ENCODE assay signal across 16 cellular contexts in the genomic region with DNA sequence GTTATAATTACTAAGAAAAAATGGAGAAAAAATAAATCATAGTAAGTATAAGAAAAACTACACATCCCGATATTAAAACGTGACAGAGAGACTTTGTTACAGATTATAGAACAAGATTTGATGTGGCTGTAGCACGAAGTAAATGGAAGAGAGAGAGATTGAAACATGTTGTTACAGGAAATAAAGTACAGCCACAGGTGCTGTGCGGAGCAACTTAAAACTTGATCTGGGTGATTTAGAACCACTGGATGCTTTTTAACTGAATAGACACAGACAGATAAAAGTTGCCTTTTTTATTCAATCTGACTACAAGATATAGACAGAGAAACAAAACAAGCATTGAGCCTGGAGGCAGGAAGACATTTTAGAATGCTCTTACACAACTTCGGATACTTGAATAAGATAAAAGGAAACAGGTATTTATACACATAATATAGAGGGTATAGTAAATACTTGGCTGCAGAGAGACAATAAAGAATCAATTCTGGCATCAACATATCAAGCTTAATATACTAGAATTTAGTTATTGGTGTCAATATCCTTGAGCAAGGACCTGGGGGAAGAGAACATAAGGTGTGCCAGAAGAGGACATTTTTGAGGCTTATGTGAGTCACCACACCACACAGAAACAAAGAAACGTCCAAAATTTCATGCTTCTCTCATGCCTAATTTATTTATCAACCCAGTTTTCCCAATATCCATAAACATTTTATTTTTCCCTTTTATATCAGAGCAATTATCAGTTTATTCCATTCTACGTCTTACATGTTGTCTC.
DNase-seq lines count a peak whose midpoint lies in the region; ATAC-seq, FAIRE-seq and TF ChIP-seq lines count a peak whose summit lies in the region.
"Had no signal": no experiment of that assay in that cellular context is flagged by ENCODE, and none has a peak within 500 bp of the region (broad histone marks: within the 10 kb centered on the region; RNA-seq: fewer than 3 reads in every experiment).

No MANE protein-coding gene starts in this region.

- no peaks in the 10 kb centered on the region for H3K4me1 ChIP-seq in astrocyte (ENCODE audit: insufficient read depth, low read length)
- peaks cover 8% of the 10 kb centered on the region for H3K4me1 ChIP-seq in foreskin keratinocyte
- H3K4me1 ChIP-seq in CD4-positive, alpha-beta memory T cell (ENCODE audit: insufficient read depth, low read length), result no peaks in the 10 kb centered on the region
- H3K4me1 ChIP-seq: BLaER1 treated with 17β-estradiol and CSF1 and Interleukin-3, amounts not matched to agents 10 nM and 100 nM had no signal

- no peak overlapping the region for H3K4me3 ChIP-seq in astrocyte (ENCODE audit: insufficient read depth, low read depth, low read length)
- no peak overlapping the region for H3K4me3 ChIP-seq in CD4-positive, alpha-beta memory T cell (ENCODE audit: low read length in 2 of 2)
- H3K4me3 ChIP-seq: BLaER1 treated with 17β-estradiol and CSF1 and Interleukin-3, amounts not matched to agents 10 nM and 100 nM had no signal

- intact Hi-C loops in CD4-positive, alpha-beta memory T cell (cut with micrococcal nuclease), result no loop called here

- no peaks in the 10 kb centered on the region for H3K9me3 ChIP-seq in astrocyte (ENCODE audit: insufficient read depth, low read depth, low read length)
- no peaks in the 10 kb centered on the region for H3K9me3 ChIP-seq in CD4-positive, alpha-beta memory T cell (ENCODE audit: control insufficient read depth in 1 of 2, low read length in 2 of 2)
- H3K9me3 ChIP-seq: BLaER1 treated with 17β-estradiol and CSF1 and Interleukin-3, amounts not matched to agents 10 nM and 100 nM had no signal

- no peaks in the 10 kb centered on the region for H3K36me3 ChIP-seq in astrocyte (ENCODE audit: insufficient read depth, low read length)
- H3K36me3 ChIP-seq in CD4-positive, alpha-beta memory T cell (ENCODE audit: insufficient read depth, low read length), result no peaks in the 10 kb centered on the region
- H3K36me3 ChIP-seq: BLaER1 treated with 17β-estradiol and CSF1 and Interleukin-3, amounts not matched to agents 10 nM and 100 nM had no signal

- no peaks in the 10 kb centered on the region for H3K4me1 Mint-ChIP-seq in astrocyte (ENCODE audit: low read depth, unreplicated experiment)
- H3K4me1 Mint-ChIP-seq in CD4-positive, alpha-beta memory T cell, result no peaks in the 10 kb centered on the region
- H3K4me1 Mint-ChIP-seq: CD4-positive, CD25-positive, alpha-beta regulatory T cell had no signal

- no peak for FAIRE-seq in astrocyte (lab: Jason Lieb, UNC)
- FAIRE-seq: G401.6, GM12892 had no signal

- H3K9me3 Mint-ChIP-seq in astrocyte (ENCODE audit: unreplicated experiment), result no peaks in the 10 kb centered on the region
- peaks cover 0 to 7% (median 2%) of the 10 kb centered on the region in 8 donors for H3K9me3 Mint-ChIP-seq in CD4-positive, alpha-beta memory T cell
- H3K9me3 Mint-ChIP-seq: HFFc6 had no signal

- ATAC-seq in foreskin keratinocyte (peak; percentile 85), HG02852 (IDR thresholded peaks at IDR 0.05; ENCODE audit: unreplicated experiment) (no peak)

- H3K4me3 Mint-ChIP-seq in astrocyte (ENCODE audit: unreplicated experiment), result no peak overlapping the region
- H3K4me3 Mint-ChIP-seq in CD4-positive, alpha-beta memory T cell, result no peak overlapping the region
- H3K4me3 Mint-ChIP-seq: CD4-positive, CD25-positive, alpha-beta regulatory T cell; HFFc6 had no signal

- no peaks in the 10 kb centered on the region for H3K36me3 Mint-ChIP-seq in astrocyte (ENCODE audit: low read depth, unreplicated experiment)
- H3K36me3 Mint-ChIP-seq in CD4-positive, alpha-beta memory T cell, result no peaks in the 10 kb centered on the region
- H3K36me3 Mint-ChIP-seq: CD4-positive, CD25-positive, alpha-beta regulatory T cell had no signal

- H2AFZ ChIP-seq in astrocyte (ENCODE audit: low read depth, low read length), result no peak overlapping the region

- H3K9ac ChIP-seq in astrocyte (ENCODE audit: low read length), result no peak overlapping the region
- H3K9ac ChIP-seq: BLaER1 treated with 17β-estradiol and CSF1 and Interleukin-3, amounts not matched to agents 10 nM and 100 nM had no signal

- DNase-seq in GM03348 (ENCODE audit: low spot score) (peak; percentile 3), astrocyte (ENCODE audit: low read depth) (peak; percentile 4), foreskin keratinocyte (peak; percentile 21 to 57), occipital lobe (lab: John Stamatoyannopoulos, UW) (no peak), Kasumi-1 (lab: John Stamatoyannopoulos, UW) (no peak)
- DNase-seq in CD4-positive, alpha-beta memory T cell, result no peak
- DNase-seq: CD4-positive, CD25-positive, alpha-beta regulatory T cell; DMS79; EL; HCEC 1CT; HFFc6 had no signal

- H3K79me2 ChIP-seq in astrocyte (ENCODE audit: insufficient read depth, low read length), result no peaks in the 10 kb centered on the region

- H3K27ac ChIP-seq in astrocyte (ENCODE audit: low read depth, low read length) (no peak overlapping the region), foreskin keratinocyte (no peak overlapping the region)
- H3K27ac ChIP-seq in CD4-positive, alpha-beta memory T cell (ENCODE audit: low read depth, low read length), result no peak overlapping the region
- H3K27ac ChIP-seq: BLaER1 treated with 17β-estradiol and CSF1 and Interleukin-3, amounts not matched to agents 10 nM and 100 nM; HL-60 had no signal

- no peaks in the 10 kb centered on the region for H4K20me1 ChIP-seq in astrocyte (ENCODE audit: insufficient read depth, low read length)
- H4K20me1 ChIP-seq: BLaER1 treated with 17β-estradiol and CSF1 and Interleukin-3, amounts not matched to agents 10 nM and 100 nM had no signal

- CTCF ChIA-PET in CD4-positive, alpha-beta memory T cell (lab: Charles Lee; ENCODE audit: partially characterized antibody), result no interaction called here

- H3K27me3 ChIP-seq in astrocyte (ENCODE audit: insufficient read depth, low read length), result no peaks in the 10 kb centered on the region
- no peaks in the 10 kb centered on the region for H3K27me3 ChIP-seq in foreskin keratinocyte
- H3K27me3 ChIP-seq in CD4-positive, alpha-beta memory T cell (ENCODE audit: insufficient read depth, low read length), result no peaks in the 10 kb centered on the region
- H3K27me3 ChIP-seq: BLaER1 treated with 17β-estradiol and CSF1 and Interleukin-3, amounts not matched to agents 10 nM and 100 nM had no signal

- no peaks in the 10 kb centered on the region for H3K27me3 Mint-ChIP-seq in astrocyte (ENCODE audit: low read depth, unreplicated experiment)
- H3K27me3 Mint-ChIP-seq in CD4-positive, alpha-beta memory T cell, result no peaks in the 10 kb centered on the region
- H3K27me3 Mint-ChIP-seq: CD4-positive, CD25-positive, alpha-beta regulatory T cell had no signal

- TF ChIP-seq CTCF in astrocyte (IDR thresholded peaks at IDR 0.05; ENCODE audit: insufficient read depth, low read depth, low read length) (no peak), foreskin keratinocyte (conservative IDR thresholded peaks at IDR 0.05) (no peak)

- no peak overlapping the region for H3K4me2 ChIP-seq in astrocyte (ENCODE audit: low read length)
- H3K4me2 ChIP-seq: BLaER1 treated with 17β-estradiol and CSF1 and Interleukin-3, amounts not matched to agents 10 nM and 100 nM had no signal

- no peak overlapping the region for H3K27ac Mint-ChIP-seq in astrocyte (ENCODE audit: unreplicated experiment)
- H3K27ac Mint-ChIP-seq in CD4-positive, alpha-beta memory T cell, result no peak overlapping the region
- H3K27ac Mint-ChIP-seq: CD4-positive, CD25-positive, alpha-beta regulatory T cell; HFFc6 had no signal

- POLR2A ChIA-PET in CD4-positive, alpha-beta memory T cell (lab: Charles Lee; ENCODE audit: partially characterized antibody), result no interaction called here

Comparison
In these comparisons a context has a peak if more than half of its experiments do, and no peak if none do; other contexts are left out.
1. DNase-seq: peak in GM03348 (single experiment), astrocyte (single experiment) and foreskin keratinocyte (2 of 2); none in CD4-positive, alpha-beta memory T cell (0 of 5), occipital lobe (single experiment) and Kasumi-1 (0 of 2).